Comparison of ENCODE assay signal across 20 cellular contexts in the genomic region with DNA sequence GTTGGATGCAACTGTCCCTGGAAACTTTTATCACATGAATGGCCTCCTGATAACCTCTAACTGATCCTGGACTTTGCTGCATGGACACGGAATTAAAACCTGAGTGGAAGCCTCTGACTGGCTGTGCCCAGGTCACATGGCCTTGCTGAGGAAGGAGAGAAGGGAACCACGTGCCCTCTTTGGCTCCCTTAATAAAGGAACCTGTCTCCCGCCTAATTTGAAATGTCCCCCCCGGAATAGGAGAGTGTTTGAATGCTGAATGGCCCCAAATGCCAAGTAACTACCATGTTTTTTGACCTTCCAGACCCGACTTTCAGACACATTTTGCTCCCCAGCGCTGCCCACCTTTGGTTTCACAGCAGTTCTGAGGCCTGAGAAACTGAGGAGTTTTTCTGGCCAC.
"Had no signal": no experiment of that assay in that cellular context is flagged by ENCODE, and none has a peak within 500 bp of the region (broad histone marks: within the 10 kb centered on the region; RNA-seq: fewer than 3 reads in every experiment).

No MANE protein-coding gene starts in this region.

- H3K27ac ChIP-seq: foreskin keratinocyte, hepatocyte, neural progenitor cell, pancreas, right lobe of liver, upper lobe of left lung, vagina had no signal

- H3K9me3 ChIP-seq: mucosa of descending colon, pancreas, right lobe of liver, tibial artery, upper lobe of left lung, vagina had no signal

- DNase-seq: dermis blood vessel endothelial cell; foreskin keratinocyte; kidney; left cardiac atrium; mammary epithelial cell; mucosa of descending colon; naive thymus-derived CD8-positive, alpha-beta T cell; occipital lobe; pancreas; right lobe of liver; stimulated activated CD4-positive, alpha-beta T cell treated with anti-CD3 and anti-CD28 coated beads, Interleukin-4, amount 100 ng/mL, for 1 hour; tibial artery; upper lobe of left lung had no signal

- H3K9me3 Mint-ChIP-seq: naive thymus-derived CD8-positive, alpha-beta T cell; stimulated activated naive CD8-positive, alpha-beta T cell treated with anti-CD3 and anti-CD28 coated beads, Interleukin-15, Interleukin-2, amounts not matched to agents 100 ng/mL and 50 ng/mL, for 24 hours had no signal

- H2AFZ ChIP-seq: hepatocyte, neural progenitor cell had no signal

- H3K9ac ChIP-seq: neural progenitor cell had no signal

- ATAC-seq: foreskin keratinocyte; left cardiac atrium; mucosa of descending colon; naive thymus-derived CD8-positive, alpha-beta T cell; pancreas; right lobe of liver; stimulated activated memory B cell treated with anti-CD40 and anti-IgM and Interleukin-4, amounts not matched to agents 10 μg/mL and 1 μg/mL and 100 μg/mL, for 72 hours had no signal

- H3K4me2 ChIP-seq: hepatocyte, neural progenitor cell had no signal

- FAIRE-seq: colon, kidney, pancreas had no signal

- H3K27me3 ChIP-seq: foreskin keratinocyte, hepatocyte, neural progenitor cell, pancreas, right lobe of liver, tibial artery, upper lobe of left lung, vagina had no signal

- H3K36me3 ChIP-seq: neural progenitor cell, pancreas, right lobe of liver, tibial artery, upper lobe of left lung, vagina had no signal

- H3K27me3 Mint-ChIP-seq: progenitor cell of endocrine pancreas; stimulated activated naive CD8-positive, alpha-beta T cell treated with anti-CD3 and anti-CD28 coated beads, Interleukin-15, Interleukin-2, amounts not matched to agents 100 ng/mL and 50 ng/mL, for 24 hours had no signal

- H3K4me3 Mint-ChIP-seq: naive thymus-derived CD8-positive, alpha-beta T cell; neural progenitor cell; stimulated activated memory B cell treated with anti-CD40 and anti-IgM and Interleukin-4, amounts not matched to agents 10 μg/mL and 1 μg/mL and 100 μg/mL, for 72 hours; stimulated activated naive CD8-positive, alpha-beta T cell treated with anti-CD3 and anti-CD28 coated beads, Interleukin-15, Interleukin-2, amounts not matched to agents 100 ng/mL and 50 ng/mL, for 24 hours had no signal

- H3K4me1 Mint-ChIP-seq: stimulated activated memory B cell treated with anti-CD40 and anti-IgM and Interleukin-4, amounts not matched to agents 10 μg/mL and 1 μg/mL and 100 μg/mL, for 72 hours had no signal

- H3K4me1 ChIP-seq: foreskin keratinocyte, neural progenitor cell, right lobe of liver had no signal

- H3K79me2 ChIP-seq: hepatocyte had no signal

- H3K27ac Mint-ChIP-seq: naive thymus-derived CD8-positive, alpha-beta T cell; progenitor cell of endocrine pancreas; stimulated activated memory B cell treated with anti-CD40 and anti-IgM and Interleukin-4, amounts not matched to agents 10 μg/mL and 1 μg/mL and 100 μg/mL, for 72 hours; stimulated activated naive CD8-positive, alpha-beta T cell treated with anti-CD3 and anti-CD28 coated beads, Interleukin-15, Interleukin-2, amounts not matched to agents 100 ng/mL and 50 ng/mL, for 24 hours had no signal

- H3K36me3 Mint-ChIP-seq: naive thymus-derived CD8-positive, alpha-beta T cell; neural progenitor cell; stimulated activated memory B cell treated with anti-CD40 and anti-IgM and Interleukin-4, amounts not matched to agents 10 μg/mL and 1 μg/mL and 100 μg/mL, for 72 hours had no signal

- H3K4me3 ChIP-seq: hepatocyte, mucosa of descending colon, neural progenitor cell, pancreas, right lobe of liver, tibial artery, upper lobe of left lung, vagina had no signal
